12 cellular contexts compared by ENCODE assay signal in genomic region chr6:53322188-53323029, GRCh38. TPM values are rescaled to one million over a fixed set of nuclear protein-coding genes. Genes with fewer than 3 reads are reported as not detected.
DNase-seq lines count a peak whose midpoint lies in the region; ATAC-seq and TF ChIP-seq lines count a peak whose summit lies in the region.
"Had no signal": no experiment of that assay in that cellular context is flagged by ENCODE, and none has a peak within 500 bp of the region (broad histone marks: within the 10 kb centered on the region; RNA-seq: fewer than 3 reads in every experiment).

No MANE protein-coding gene starts in this region.

- TF ChIP-seq EP300 in gastroesophageal sphincter (IDR thresholded peaks at IDR 0.05) = no peak

- peaks cover 13% of the 10 kb centered on the region for H3K36me3 Mint-ChIP-seq in activated naive CD4-positive, alpha-beta T cell treated with anti-CD3 and anti-CD28 coated beads for 36 hours (ENCODE audit: low read depth)
- peaks cover 4% of the 10 kb centered on the region; the same call in 1 of the 2 replicates for H3K36me3 Mint-ChIP-seq in WTC11

- intact Hi-C loops in activated naive CD4-positive, alpha-beta T cell treated with anti-CD3 and anti-CD28 coated beads for 36 hours (cut with micrococcal nuclease) = loop anchor here (1.0 kb wide), 4 partner anchors 13 to 37 kb away; no protein-coding TSS in a partner anchor
- intact Hi-C loops in Right ventricle myocardium inferior (cut with DNase I) = no loop called here

- H3K27ac ChIP-seq in gastroesophageal sphincter (peak overlapping the region; percentile 15 to 61 (median 52)), thymus (ENCODE audit: low read depth) (peak overlapping the region; percentile 46)

- no peaks in the 10 kb centered on the region for H3K27me3 ChIP-seq in gastroesophageal sphincter
- no peaks in the 10 kb centered on the region for H3K27me3 ChIP-seq in thymus (ENCODE audit: control insufficient read depth, insufficient read depth)
- H3K27me3 ChIP-seq: Peyer's patch had no signal

- no peaks in the 10 kb centered on the region for H3K36me3 ChIP-seq in gastroesophageal sphincter
- peaks cover 4% of the 10 kb centered on the region for H3K36me3 ChIP-seq in thymus (ENCODE audit: control insufficient read depth, insufficient read depth)
- H3K36me3 ChIP-seq: Peyer's patch had no signal

- H3K4me1 Mint-ChIP-seq in activated naive CD4-positive, alpha-beta T cell treated with anti-CD3 and anti-CD28 coated beads for 36 hours (ENCODE audit: low read depth) = peaks cover 56% of the 10 kb centered on the region
- peaks cover 43% of the 10 kb centered on the region for H3K4me1 Mint-ChIP-seq in WTC11

- POLR2A ChIA-PET in WTC11 (lab: Charles Lee) = no interaction called here

- no peaks in the 10 kb centered on the region for H3K27me3 Mint-ChIP-seq in activated naive CD4-positive, alpha-beta T cell treated with anti-CD3 and anti-CD28 coated beads for 36 hours (ENCODE audit: low read depth)
- no peaks in the 10 kb centered on the region for H3K27me3 Mint-ChIP-seq in WTC11 (ENCODE audit: low read depth)

- H3K4me3 ChIP-seq in gastroesophageal sphincter (no peak overlapping the region), thymus (ENCODE audit: low read length) (no peak overlapping the region)
- H3K4me3 ChIP-seq: Peyer's patch had no signal

- H3K27ac Mint-ChIP-seq in activated naive CD4-positive, alpha-beta T cell treated with anti-CD3 and anti-CD28 coated beads for 36 hours = peak overlapping the region; percentile 24
- peak overlapping the region; percentile 89 for H3K27ac Mint-ChIP-seq in WTC11

- 39 to 42% methylated on average over 8 of the region's 8 CpGs for WGBS in gastroesophageal sphincter (ENCODE audit: low coverage in 1 of 2), 2 donors
- WGBS in thymus = 88% methylated on average over 8 of the region's 8 CpGs

- DNase-seq in activated naive CD4-positive, alpha-beta T cell treated with anti-CD3 and anti-CD28 coated beads for 36 hours = no peak
- DNase-seq in activated naive CD4-positive, alpha-beta T cell treated with anti-CD3 and anti-CD28 coated beads, Interleukin-2, amount 50 U/mL, for 16 hours = no peak
- DNase-seq in WTC11 (ENCODE audit: low spot score) (no peak), Right ventricle myocardium inferior (ENCODE audit: missing footprints) (no peak)
- DNase-seq in stimulated activated CD4-positive, alpha-beta T cell treated with anti-CD3 and anti-CD28 coated beads, Interleukin-4, amount 100 ng/mL, for 4 hours = no peak
- DNase-seq: activated CD8-positive, alpha-beta memory T cell treated with anti-CD3 and anti-CD28 coated beads, Interleukin-2, amount 50 U/mL, for 48 hours; effector CD8-positive, alpha-beta T cell; left cardiac atrium; Peyer's patch had no signal

- no peaks in the 10 kb centered on the region for H3K9me3 Mint-ChIP-seq in activated naive CD4-positive, alpha-beta T cell treated with anti-CD3 and anti-CD28 coated beads for 36 hours
- no peaks in the 10 kb centered on the region for H3K9me3 Mint-ChIP-seq in WTC11

- H3K4me1 ChIP-seq in gastroesophageal sphincter = peaks cover 16 to 61% (median 18%) of the 10 kb centered on the region in 3 donors
- peaks cover 7% of the 10 kb centered on the region for H3K4me1 ChIP-seq in thymus (ENCODE audit: control insufficient read depth, insufficient read depth, low read length)
- H3K4me1 ChIP-seq: Peyer's patch had no signal

- TF ChIP-seq POLR2A in gastroesophageal sphincter (IDR thresholded peaks at IDR 0.05) = no peak

- H3K9me3 ChIP-seq in gastroesophageal sphincter (no peaks in the 10 kb centered on the region), thymus (ENCODE audit: control insufficient read depth) (no peaks in the 10 kb centered on the region)
- H3K9me3 ChIP-seq: Peyer's patch had no signal

- ATAC-seq in WTC11 = no peak
- ATAC-seq in gastroesophageal sphincter = no peak
- ATAC-seq in HG03108 (IDR thresholded peaks at IDR 0.05; ENCODE audit: unreplicated experiment) = no peak
- no peak for ATAC-seq in Right ventricle myocardium inferior
- ATAC-seq: left cardiac atrium had no signal

- no peak overlapping the region for H3K4me3 Mint-ChIP-seq in activated naive CD4-positive, alpha-beta T cell treated with anti-CD3 and anti-CD28 coated beads for 36 hours
- H3K4me3 Mint-ChIP-seq in WTC11 = no peak overlapping the region

- TF ChIP-seq CTCF in WTC11 (IDR thresholded peaks at IDR 0.05) = no peak
- TF ChIP-seq CTCF in gastroesophageal sphincter (IDR thresholded peaks at IDR 0.05) = no peak

- CTCF ChIA-PET in activated naive CD4-positive, alpha-beta T cell treated with anti-CD3 and anti-CD28 coated beads for 36 hours (lab: Charles Lee) = interaction anchor here (1.0 to 1.3 kb wide), 3 partner anchors 12 to 25 kb away, joined by 3 to 4 read pairs (median 3); no protein-coding TSS in a partner anchor
- CTCF ChIA-PET in WTC11 (lab: Charles Lee) = interaction anchor here (0.9 kb wide), 3 partner anchors 20 to 204 kb away, joined by 3 read pairs; no protein-coding TSS in a partner anchor

TF ChIP-seq in WTC11, 78 proteins besides CTCF, POLR2A, EP300 and RAD21:
- no peak for TF ChIP-seq EMX1 (CRISPR knock-in tag; IDR thresholded peaks at IDR 0.05)
- no peak for TF ChIP-seq E2F4 (CRISPR knock-in tag; IDR thresholded peaks at IDR 0.05; ENCODE audit: borderline replicate concordance, low read depth)
- no peak for TF ChIP-seq SMAD4 (CRISPR knock-in tag; IDR thresholded peaks at IDR 0.05)
- TF ChIP-seq ZNF281 (CRISPR knock-in tag; IDR thresholded peaks at IDR 0.05) = no peak
- TF ChIP-seq GABPB1 (CRISPR knock-in tag; IDR thresholded peaks at IDR 0.05) = no peak
- no peak for TF ChIP-seq GRHL2 (CRISPR knock-in tag; IDR thresholded peaks at IDR 0.05; ENCODE audit: insufficient replicate concordance, severe bottlenecking)
- no peak for TF ChIP-seq ZMAT4 (CRISPR knock-in tag; IDR thresholded peaks at IDR 0.05)
- no peak for TF ChIP-seq GTF2I (CRISPR knock-in tag; conservative IDR thresholded peaks at IDR 0.05)
- TF ChIP-seq FOXP1 (CRISPR knock-in tag; IDR thresholded peaks at IDR 0.05; ENCODE audit: borderline replicate concordance) = no peak
- no peak for TF ChIP-seq ZNF671 (CRISPR knock-in tag; IDR thresholded peaks at IDR 0.05)
- no peak for TF ChIP-seq ZNF317 (CRISPR knock-in tag; IDR thresholded peaks at IDR 0.05; ENCODE audit: borderline replicate concordance, low read depth)
- TF ChIP-seq E2F5 (CRISPR knock-in tag; IDR thresholded peaks at IDR 0.05) = no peak
- no peak for TF ChIP-seq ZNF416 (CRISPR knock-in tag; IDR thresholded peaks at IDR 0.05)
- no peak for TF ChIP-seq NFE2L1 (CRISPR knock-in tag; IDR thresholded peaks at IDR 0.05)
- TF ChIP-seq ZNF232 (CRISPR knock-in tag; IDR thresholded peaks at IDR 0.05) = no peak
- no peak for TF ChIP-seq MYBL2 (CRISPR knock-in tag; IDR thresholded peaks at IDR 0.05)
TF ChIP-seq in WTC11: peak in this region for 0.

RNA-seq across cellular contexts. Expression of gene ELOVL5, which starts 26.3 kb away (rescaled TPM):
- 100 to 1,000 TPM; 132 to 136 TPM for total RNA-seq in activated naive CD4-positive, alpha-beta T cell treated with anti-CD3 and anti-CD28 coated beads for 36 hours
- 122 to 139 TPM (median 137 TPM) in 3 replicates for total RNA-seq in WTC11 (2021)
- total RNA-seq in gastroesophageal sphincter = 10 to 100 TPM; 51.5 to 94.6 (median 64.6) TPM
- 62.8 TPM for polyA plus RNA-seq in thymus
- 28.0 TPM for total RNA-seq in Right ventricle myocardium inferior
